In genomic region chr3:51970606-51971300, GRCh38 we compare ENCODE assay signal across 22 cellular contexts. TPM values are rescaled to one million over a fixed set of nuclear protein-coding genes. Genes with fewer than 3 reads are reported as not detected.
A peak's percentile ranks its signal among the peaks of the same experiment; 100 is the strongest.
DNase-seq lines count a peak whose midpoint lies in the region; ATAC-seq and TF ChIP-seq lines count a peak whose summit lies in the region.
"Had no signal": no experiment of that assay in that cellular context is flagged by ENCODE, and none has a peak within 500 bp of the region (broad histone marks: within the 10 kb centered on the region; RNA-seq: fewer than 3 reads in every experiment).

No MANE protein-coding gene starts in this region.

- DNase-seq in NCI-H82 (lab: John Stamatoyannopoulos, UW) (peak; percentile 55), NCI-H82 treated with DMSO at 0.1 percent for 48 hours (lab: John Stamatoyannopoulos, UW; ENCODE audit: unreplicated experiment) (no peak), cerebellar cortex (ENCODE audit: low spot score) (peak; percentile 76), neural progenitor cell (ENCODE audit: low spot score) (no peak), middle frontal gyrus (ENCODE audit: extremely low spot score, low spot score) (no peak)
- peak in 1 of 7 experiments; percentile 3 for DNase-seq in CD8-positive, alpha-beta T cell
- DNase-seq: activated CD4-positive, alpha-beta T cell treated with anti-CD3 and anti-CD28 coated beads for 36 hours; activated naive CD8-positive, alpha-beta T cell treated with anti-CD3 and anti-CD28 coated beads for 36 hours; central memory CD4-positive, alpha-beta T cell; COR-L47; foreskin fibroblast; HFFc6; NCI-H2081; upper lobe of left lung had no signal

- peak overlapping the region; percentile 22 for H3K27ac Mint-ChIP-seq in CD8-positive, alpha-beta T cell
- no peak overlapping the region for H3K27ac Mint-ChIP-seq in neural progenitor cell
- H3K27ac Mint-ChIP-seq: activated CD4-positive, alpha-beta T cell treated with anti-CD3 and anti-CD28 coated beads for 36 hours; activated naive CD8-positive, alpha-beta T cell treated with anti-CD3 and anti-CD28 coated beads for 36 hours; HFFc6; stimulated activated memory B cell treated with anti-CD40 and anti-IgM and Interleukin-4, amounts not matched to agents 10 μg/mL and 1 μg/mL and 100 μg/mL, for 72 hours had no signal

- H3K4me1 Mint-ChIP-seq in CD8-positive, alpha-beta T cell (ENCODE audit: low read depth) = peaks cover 43% of the 10 kb centered on the region
- H3K4me1 Mint-ChIP-seq in neural progenitor cell = peaks cover 52% of the 10 kb centered on the region

- H3K27me3 Mint-ChIP-seq in CD8-positive, alpha-beta T cell (ENCODE audit: low read depth) = no peaks in the 10 kb centered on the region
- H3K27me3 Mint-ChIP-seq in neural progenitor cell (ENCODE audit: insufficient read depth, low read depth) = peaks cover 7% of the 10 kb centered on the region
- H3K27me3 Mint-ChIP-seq: activated CD4-positive, alpha-beta T cell treated with anti-CD3 and anti-CD28 coated beads for 36 hours; activated naive CD8-positive, alpha-beta T cell treated with anti-CD3 and anti-CD28 coated beads for 36 hours; IgD-negative memory B cell; stimulated activated memory B cell treated with anti-CD40 and anti-IgM and Interleukin-4, amounts not matched to agents 10 μg/mL and 1 μg/mL and 100 μg/mL, for 72 hours had no signal

- H3K4me2 ChIP-seq in neural progenitor cell = no peak overlapping the region

- no peaks in the 10 kb centered on the region for H3K9me3 ChIP-seq in CD8-positive, alpha-beta T cell (ENCODE audit: low read length)
- H3K9me3 ChIP-seq in neural progenitor cell (ENCODE audit: low read depth) = no peaks in the 10 kb centered on the region
- H3K9me3 ChIP-seq: upper lobe of left lung had no signal

- peak overlapping the region; percentile 11 for H3K4me3 Mint-ChIP-seq in CD8-positive, alpha-beta T cell
- peak overlapping the region; percentile 43 for H3K4me3 Mint-ChIP-seq in neural progenitor cell
- H3K4me3 Mint-ChIP-seq: activated CD4-positive, alpha-beta T cell treated with anti-CD3 and anti-CD28 coated beads for 36 hours; activated naive CD8-positive, alpha-beta T cell treated with anti-CD3 and anti-CD28 coated beads for 36 hours; HFFc6; stimulated activated memory B cell treated with anti-CD40 and anti-IgM and Interleukin-4, amounts not matched to agents 10 μg/mL and 1 μg/mL and 100 μg/mL, for 72 hours had no signal

- H3K27me3 ChIP-seq in CD8-positive, alpha-beta T cell (ENCODE audit: insufficient read depth, low read length) = no peaks in the 10 kb centered on the region
- peaks cover 24% of the 10 kb centered on the region for H3K27me3 ChIP-seq in neural progenitor cell

- CTCF ChIA-PET in CD8-positive, alpha-beta T cell (lab: Charles Lee) = interaction anchor here (1.1 to 2.3 kb wide), 5 partner anchors 12 to 153 kb away, joined by 3 to 7 read pairs (median 4); partner anchors contain the start of gene PARP3

- POLR2A ChIA-PET in CD8-positive, alpha-beta T cell (lab: Charles Lee) = no interaction called here

- H3K36me3 ChIP-seq in CD8-positive, alpha-beta T cell (ENCODE audit: insufficient read depth, low read length) = no peaks in the 10 kb centered on the region
- H3K36me3 ChIP-seq in neural progenitor cell = no peaks in the 10 kb centered on the region
- H3K36me3 ChIP-seq: upper lobe of left lung had no signal

- no peak overlapping the region for H3K4me3 ChIP-seq in CD8-positive, alpha-beta T cell (ENCODE audit: low read depth, low read length)
- H3K4me3 ChIP-seq in neural progenitor cell = no peak overlapping the region
- H3K4me3 ChIP-seq: lung, skin epidermis, upper lobe of left lung had no signal

- intact Hi-C loops in CD8-positive, alpha-beta T cell (cut with DNase I, micrococcal nuclease) = loop anchor here (5.0 to 10.0 kb wide), 3 partner anchors 286 to 578 kb away; partner anchors contain the start of genes NT5DC2 (in 1 of the 2), RBM15B (in 1 of the 2) and UQCC5 (in 1 of the 2)

- H3K4me1 ChIP-seq in CD8-positive, alpha-beta T cell (ENCODE audit: insufficient read depth, low read length) = peaks cover 31% of the 10 kb centered on the region
- peaks cover 47% of the 10 kb centered on the region for H3K4me1 ChIP-seq in neural progenitor cell

- no peak overlapping the region for H3K9ac ChIP-seq in neural progenitor cell

- no peaks in the 10 kb centered on the region for H3K79me2 ChIP-seq in neural progenitor cell (ENCODE audit: low read depth)

- H3K9me3 Mint-ChIP-seq in CD8-positive, alpha-beta T cell = no peaks in the 10 kb centered on the region
- H3K9me3 Mint-ChIP-seq in neural progenitor cell = no peaks in the 10 kb centered on the region
- H3K9me3 Mint-ChIP-seq: activated naive CD8-positive, alpha-beta T cell treated with anti-CD3 and anti-CD28 coated beads for 36 hours; HFFc6; IgD-negative memory B cell; stimulated activated memory B cell treated with anti-CD40 and anti-IgM and Interleukin-4, amounts not matched to agents 10 μg/mL and 1 μg/mL and 100 μg/mL, for 72 hours had no signal

- H3F3A ChIP-seq in neural progenitor cell (ENCODE audit: low read depth) = peaks cover 53% of the 10 kb centered on the region

- no peak for TF ChIP-seq CTCF in CD8-positive, alpha-beta T cell (IDR thresholded peaks at IDR 0.05)
- TF ChIP-seq CTCF in neural progenitor cell (IDR thresholded peaks at IDR 0.05) = no peak

- ATAC-seq in CD8-positive, alpha-beta T cell = no peak
- ATAC-seq in HG02798 (IDR thresholded peaks at IDR 0.05; ENCODE audit: poor library complexity, unreplicated experiment) (no peak), HG03280 (IDR thresholded peaks at IDR 0.05; ENCODE audit: unreplicated experiment) (no peak)
- ATAC-seq: activated CD4-positive, alpha-beta T cell treated with anti-CD3 and anti-CD28 coated beads for 36 hours; stimulated activated memory B cell treated with anti-CD40 and anti-IgM and Interleukin-4, amounts not matched to agents 10 μg/mL and 1 μg/mL and 100 μg/mL, for 72 hours had no signal

- no peak overlapping the region for H3K27ac ChIP-seq in CD8-positive, alpha-beta T cell (ENCODE audit: low read depth, low read length)
- no peak overlapping the region for H3K27ac ChIP-seq in neural progenitor cell
- H3K27ac ChIP-seq: upper lobe of left lung had no signal

- peaks cover 11% of the 10 kb centered on the region for H3K36me3 Mint-ChIP-seq in CD8-positive, alpha-beta T cell
- no peaks in the 10 kb centered on the region for H3K36me3 Mint-ChIP-seq in neural progenitor cell
- H3K36me3 Mint-ChIP-seq: IgD-negative memory B cell; stimulated activated memory B cell treated with anti-CD40 and anti-IgM and Interleukin-4, amounts not matched to agents 10 μg/mL and 1 μg/mL and 100 μg/mL, for 72 hours had no signal

- peaks cover 6% of the 10 kb centered on the region for H4K20me1 ChIP-seq in neural progenitor cell (ENCODE audit: low read depth)

- no peak overlapping the region for H2AFZ ChIP-seq in neural progenitor cell (replicated peaks)

RNA-seq across cellular contexts. Expression of gene ABHD14B, which starts 3.1 kb away (rescaled TPM):
- total RNA-seq in CD8-positive, alpha-beta T cell = 10 to 100 TPM; 44.3 to 44.4 TPM
- 6.0 and 8.3 TPM in 2 replicates for total RNA-seq in neural progenitor cell (ENCODE audit: low replicate concordance)

RNA-seq across cellular contexts. Expression of gene PCBP4, which starts 3.5 kb away (rescaled TPM):
- 10 to 100 TPM in 1 of 2 experiments, 1 to 10 TPM in 1; 9.8 to 14.7 TPM for total RNA-seq in CD8-positive, alpha-beta T cell
- 30.5 and 82.3 TPM in 2 replicates for total RNA-seq in neural progenitor cell (ENCODE audit: low replicate concordance)

RNA-seq across cellular contexts. Expression of gene ABHD14A, which starts 4.1 kb away (rescaled TPM):
- 1 to 10 TPM; 6.8 to 6.9 TPM for total RNA-seq in CD8-positive, alpha-beta T cell
- 4.0 and 14.7 TPM in 2 replicates for total RNA-seq in neural progenitor cell (ENCODE audit: low replicate concordance)

RNA-seq across cellular contexts. Expression of gene ACY1, which starts 12.6 kb away (rescaled TPM):
- 1 to 10 TPM; 3.8 to 4.0 TPM for total RNA-seq in CD8-positive, alpha-beta T cell
- 17.3 and 31.8 TPM in 2 replicates for total RNA-seq in neural progenitor cell (ENCODE audit: low replicate concordance)

RNA-seq across cellular contexts. Expression of gene GPR62, which starts 15.6 kb away (rescaled TPM):
- total RNA-seq in CD8-positive, alpha-beta T cell = not detected
- total RNA-seq in neural progenitor cell (ENCODE audit: low replicate concordance) = 0.21 TPM in 1 of 2 replicates, not detected in the other
- total RNA-seq: A673; activated CD4-positive, alpha-beta T cell treated with anti-CD3 and anti-CD28 coated beads for 36 hours; activated naive CD8-positive, alpha-beta T cell treated with anti-CD3 and anti-CD28 coated beads for 36 hours; T-helper 2 cell treated with Interferon-gamma antibody and Interleukin-4, amounts not matched to agents 100 ng/mL and 5 ng/mL, for 36 hours; upper lobe of left lung had no signal

Comparison
In these comparisons a context has a peak if more than half of its experiments do, and no peak if none do; other contexts are left out.
1. DNase-seq: peak in NCI-H82 (single experiment) and cerebellar cortex (single experiment); none in NCI-H82 treated with DMSO at 0.1 percent for 48 hours (single experiment), neural progenitor cell (single experiment) and middle frontal gyrus (single experiment).